11 cellular contexts compared by ENCODE assay signal in the genomic region with DNA sequence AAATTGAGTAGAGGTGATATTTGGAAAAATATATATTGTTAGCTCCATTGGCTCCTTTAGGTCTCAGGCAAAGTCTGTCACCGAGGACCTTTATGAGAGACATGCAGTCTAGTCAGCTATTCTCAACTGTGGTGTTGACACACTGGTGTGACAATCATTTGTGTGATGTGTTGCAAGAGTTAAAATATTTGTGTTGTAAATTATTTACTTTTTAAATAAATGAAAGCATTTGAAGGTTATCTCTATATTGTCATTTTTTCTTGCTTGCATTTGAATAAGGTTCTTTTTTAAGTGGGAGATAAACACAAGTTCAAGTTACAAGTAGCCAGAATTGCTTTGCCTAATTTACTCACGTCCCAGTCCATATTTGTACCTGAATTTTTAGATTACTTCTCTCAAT. TPM values are rescaled to one million over a fixed set of nuclear protein-coding genes. Genes with fewer than 3 reads are reported as not detected.
DNase-seq lines count a peak whose midpoint lies in the region; ATAC-seq and TF ChIP-seq lines count a peak whose summit lies in the region.
"Had no signal": no experiment of that assay in that cellular context is flagged by ENCODE, and none has a peak within 500 bp of the region (broad histone marks: within the 10 kb centered on the region; RNA-seq: fewer than 3 reads in every experiment).

No MANE protein-coding gene starts in this region.

- peaks cover 68 to 87% of the 10 kb centered on the region in 2 donors for H3K36me3 Mint-ChIP-seq in stimulated activated naive B cell treated with anti-CD40 and anti-IgM and Interleukin-4, amounts not matched to agents 10 μg/mL and 1 μg/mL and 100 μg/mL, for 72 hours

- no peaks in the 10 kb centered on the region for H3K36me3 ChIP-seq in SK-N-SH (replicated peaks in 1 of 2; ENCODE audit: control insufficient read depth in 1 of 2, insufficient read depth in 2 of 2, low read length in 1 of 2)
- H3K36me3 ChIP-seq in OCI-LY1 (ENCODE audit: insufficient read depth, low read length), result peaks cover 87% of the 10 kb centered on the region
- H3K36me3 ChIP-seq in duodenal mucosa (ENCODE audit: control insufficient read depth in 1 of 2, insufficient read depth in 2 of 2, low read length in 2 of 2), result no peaks in the 10 kb centered on the region
- H3K36me3 ChIP-seq in PC-3 (ENCODE audit: low read depth, low read length), result no peaks in the 10 kb centered on the region
- H3K36me3 ChIP-seq: tibial artery had no signal

- no peak overlapping the region for H3K9ac ChIP-seq in SK-N-SH
- peak overlapping the region; percentile 91 for H3K9ac ChIP-seq in OCI-LY1 (ENCODE audit: low read length)
- peak overlapping the region in 1 of 2 donors; percentile 22 for H3K9ac ChIP-seq in duodenal mucosa (ENCODE audit: low read depth in 1 of 2, low read length in 2 of 2)
- no peak overlapping the region for H3K9ac ChIP-seq in PC-3 (ENCODE audit: low read length)

- H3K4me3 ChIP-seq in SK-N-SH (ENCODE audit: low read depth in 2 of 2, low read length in 1 of 2), result no peak overlapping the region
- H3K4me3 ChIP-seq in OCI-LY1 (ENCODE audit: low read depth, low read length, poor library complexity, severe bottlenecking), result peak overlapping the region; percentile 81
- H3K4me3 ChIP-seq in duodenal mucosa (ENCODE audit: low read depth in 1 of 2, low read length in 2 of 2), result peak overlapping the region; percentile 10 to 11
- H3K4me3 ChIP-seq in PC-3 (ENCODE audit: low read length), result no peak overlapping the region
- H3K4me3 ChIP-seq: tibial artery had no signal

- no peak overlapping the region for H3K27ac ChIP-seq in SK-N-SH (ENCODE audit: low read depth in 2 of 2, low read length in 1 of 2)
- H3K27ac ChIP-seq in OCI-LY1 (ENCODE audit: low read depth, low read length, poor library complexity, severe bottlenecking), result peak overlapping the region; percentile 89
- no peak overlapping the region for H3K27ac ChIP-seq in duodenal mucosa (ENCODE audit: low read depth, low read length)
- H3K27ac ChIP-seq in PC-3 (ENCODE audit: low read length), result no peak overlapping the region
- H3K27ac ChIP-seq: tibial artery had no signal

- intact Hi-C loops in PC-3 (cut with micrococcal nuclease), result loop anchor here (5.0 kb wide), 1 partner anchor 37 kb away; no protein-coding TSS in a partner anchor

- peaks cover 4 to 19% of the 10 kb centered on the region in 2 experiments; a peak in 3 of 4 replicates for H3K4me1 ChIP-seq in SK-N-SH (ENCODE audit: control insufficient read depth in 1 of 2, insufficient read depth in 2 of 2, low read depth in 1 of 2, low read length in 1 of 2)
- peaks cover 46% of the 10 kb centered on the region for H3K4me1 ChIP-seq in OCI-LY1 (ENCODE audit: insufficient read depth, low read length, severe bottlenecking)
- peaks cover 8 to 16% of the 10 kb centered on the region in 2 donors for H3K4me1 ChIP-seq in duodenal mucosa (ENCODE audit: control insufficient read depth in 1 of 2, insufficient read depth in 2 of 2, low read length in 2 of 2)
- peaks cover 9% of the 10 kb centered on the region for H3K4me1 ChIP-seq in PC-3 (ENCODE audit: insufficient read depth, low read length)

- H3F3A ChIP-seq in SK-N-SH (replicated peaks; ENCODE audit: insufficient read depth) (peaks cover 8% of the 10 kb centered on the region), OCI-LY1 (ENCODE audit: insufficient read depth, low read length) (no peaks in the 10 kb centered on the region), PC-3 (ENCODE audit: low read length, unreplicated experiment) (no peaks in the 10 kb centered on the region)

- POLR2A ChIA-PET in SK-N-SH (lab: Yijun Ruan, JAX), result no interaction called here
- POLR2A ChIA-PET in PC-3 (lab: Charles Lee; ENCODE audit: unreplicated experiment), result no interaction called here

- TF ChIP-seq RAD21 in SK-N-SH (IDR thresholded peaks at IDR 0.05; ENCODE audit: low read length), result no peak

- TF ChIP-seq EP300 in SK-N-SH (IDR thresholded peaks at IDR 0.05; ENCODE audit: borderline replicate concordance in 1 of 2, low read depth in 1 of 2, low read length in 1 of 2), result no peak

- H2AFZ ChIP-seq in SK-N-SH (ENCODE audit: low read depth) (no peak overlapping the region), OCI-LY1 (ENCODE audit: low read length) (no peak overlapping the region), PC-3 (ENCODE audit: low read length) (no peak overlapping the region)

- TF ChIP-seq CTCF in SK-N-SH (IDR thresholded peaks at IDR 0.05) (no peak), OCI-LY1 (IDR thresholded peaks at IDR 0.05; ENCODE audit: low read length) (no peak), PC-3 (conservative IDR thresholded peaks at IDR 0.05; ENCODE audit: low read depth, low read length) (no peak)

- no TSS peak for BruUV-seq in PC-3 (replicated peaks; lab: Mats Ljungman, UMichigan)

- H3K27me3 Mint-ChIP-seq in stimulated activated naive B cell treated with anti-CD40 and anti-IgM and Interleukin-4, amounts not matched to agents 10 μg/mL and 1 μg/mL and 100 μg/mL, for 72 hours, result peaks cover 0 to 10% of the 10 kb centered on the region in 2 donors

- 77% methylated on average over 2 of the region's 2 CpGs for WGBS in SK-N-SH (ENCODE audit: low lambda C conversion rate)

- DNase-seq in SK-N-SH, result no peak
- no peak for DNase-seq in stimulated activated naive B cell treated with anti-CD40 and anti-IgM and Interleukin-4, amounts not matched to agents 10 μg/mL and 1 μg/mL and 100 μg/mL, for 72 hours
- DNase-seq in PC-3, result no peak
- DNase-seq: left colon, NCI-H1930, tibial artery had no signal

- H3K79me2 ChIP-seq in SK-N-SH (ENCODE audit: insufficient read depth) (peaks cover 48% of the 10 kb centered on the region), OCI-LY1 (ENCODE audit: insufficient read depth, low read length) (peaks cover 91% of the 10 kb centered on the region), PC-3 (ENCODE audit: low read length) (peaks cover 65% of the 10 kb centered on the region)

- CTCF ChIA-PET in SK-N-SH (lab: Yijun Ruan, JAX) (no interaction called here), PC-3 (lab: Charles Lee) (no interaction called here)

- H3K4me3 Mint-ChIP-seq in stimulated activated naive B cell treated with anti-CD40 and anti-IgM and Interleukin-4, amounts not matched to agents 10 μg/mL and 1 μg/mL and 100 μg/mL, for 72 hours, result peak overlapping the region; percentile 84 to 88

- H3K9me3 ChIP-seq in SK-N-SH (no peaks in the 10 kb centered on the region), OCI-LY1 (ENCODE audit: low read length) (no peaks in the 10 kb centered on the region), duodenal mucosa (ENCODE audit: control insufficient read depth in 1 of 2, low read length in 2 of 2) (no peaks in the 10 kb centered on the region), PC-3 (ENCODE audit: low read length) (no peaks in the 10 kb centered on the region)
- H3K9me3 ChIP-seq: tibial artery had no signal

- peak overlapping the region; percentile 99 for H3K27ac Mint-ChIP-seq in stimulated activated naive B cell treated with anti-CD40 and anti-IgM and Interleukin-4, amounts not matched to agents 10 μg/mL and 1 μg/mL and 100 μg/mL, for 72 hours

- H3K4me2 ChIP-seq in SK-N-SH (peak overlapping the region; percentile 80; the same call in 1 of the 2 replicates), OCI-LY1 (ENCODE audit: low read length) (peak overlapping the region; percentile 96), PC-3 (ENCODE audit: low read length) (no peak overlapping the region)

- peaks cover 2 to 3% of the 10 kb centered on the region in 2 donors for H3K9me3 Mint-ChIP-seq in stimulated activated naive B cell treated with anti-CD40 and anti-IgM and Interleukin-4, amounts not matched to agents 10 μg/mL and 1 μg/mL and 100 μg/mL, for 72 hours

- H3K27me3 ChIP-seq in SK-N-SH (ENCODE audit: insufficient read depth) (no peaks in the 10 kb centered on the region), OCI-LY1 (ENCODE audit: insufficient read depth, low read length) (no peaks in the 10 kb centered on the region), duodenal mucosa (ENCODE audit: control insufficient read depth in 1 of 2, insufficient read depth in 2 of 2, low read length in 2 of 2) (no peaks in the 10 kb centered on the region), PC-3 (ENCODE audit: low read length) (no peaks in the 10 kb centered on the region)
- H3K27me3 ChIP-seq: tibial artery had no signal

- H4K20me1 ChIP-seq in SK-N-SH (ENCODE audit: insufficient read depth) (0 out of 2 replicates have a peak, but pooled peaks cover 4% of the 10 kb centered on the region), OCI-LY1 (ENCODE audit: insufficient read depth, low read length) (0 out of 2 replicates have a peak, but pooled peaks cover 2% of the 10 kb centered on the region), PC-3 (ENCODE audit: low read length) (peaks cover 45% of the 10 kb centered on the region)

- ATAC-seq in SK-N-SH treated with all-trans-retinoic acid at 6 μM for 48 hours (no peak), HG03175 (IDR thresholded peaks at IDR 0.05; ENCODE audit: unreplicated experiment) (no peak), GM19467 (IDR thresholded peaks at IDR 0.05; ENCODE audit: unreplicated experiment) (no peak), PC-3 (no peak)
- ATAC-seq in stimulated activated naive B cell treated with anti-CD40 and anti-IgM and Interleukin-4, amounts not matched to agents 10 μg/mL and 1 μg/mL and 100 μg/mL, for 72 hours (replicated peaks), result no peak
- ATAC-seq: left colon had no signal

- H3K9me2 ChIP-seq in SK-N-SH (no peaks in the 10 kb centered on the region), OCI-LY1 (ENCODE audit: low read depth, low read length) (no peaks in the 10 kb centered on the region), PC-3 (replicated peaks; ENCODE audit: low read length) (no peaks in the 10 kb centered on the region)

- peaks cover 24 to 41% of the 10 kb centered on the region in 2 donors for H3K4me1 Mint-ChIP-seq in stimulated activated naive B cell treated with anti-CD40 and anti-IgM and Interleukin-4, amounts not matched to agents 10 μg/mL and 1 μg/mL and 100 μg/mL, for 72 hours

TF ChIP-seq in SK-N-SH, 30 proteins besides CTCF, POLR2A, EP300 and RAD21 (continues in another document):
- no peak for TF ChIP-seq TEAD4 (IDR thresholded peaks at IDR 0.05; ENCODE audit: borderline replicate concordance, insufficient read depth)

TF ChIP-seq in SK-N-SH treated with all-trans-retinoic acid at 6 μM for 48 hours, 23 proteins besides CTCF, POLR2A, EP300 and RAD21:
- no peak for TF ChIP-seq TCF4 (CRISPR knock-in tag; IDR thresholded peaks at IDR 0.05; ENCODE audit: borderline replicate concordance)
- TF ChIP-seq TOX (CRISPR knock-in tag; IDR thresholded peaks at IDR 0.05; ENCODE audit: borderline replicate concordance), result no peak
- TF ChIP-seq CSDC2 (CRISPR knock-in tag; IDR thresholded peaks at IDR 0.05), result no peak
- TF ChIP-seq OSR1 (CRISPR knock-in tag; IDR thresholded peaks at IDR 0.05), result no peak
- no peak for TF ChIP-seq ZNF565 (CRISPR knock-in tag; conservative IDR thresholded peaks at IDR 0.05; ENCODE audit: low read depth)
TF ChIP-seq in SK-N-SH treated with all-trans-retinoic acid at 6 μM for 48 hours: peak in this region for 0.

RNA-seq across cellular contexts. Expression of a gene that starts 4.3 kb away (rescaled TPM):
- 0.59 and 0.96 TPM in 2 replicates for polyA plus RNA-seq in SK-N-SH (2012; rRNA removed)
- 0.75 and 0.82 TPM in 2 replicates for polyA plus RNA-seq in SK-N-SH (2012; cell fraction: cytosol; rRNA removed)
- 1.2 and 1.6 TPM in 2 replicates for polyA plus RNA-seq in SK-N-SH (2012; cell fraction: nucleus; rRNA removed)
- total RNA-seq in PC-3 (2014; rRNA removed), result 7.3 and 8.9 TPM in 2 replicates

Comparison
In these comparisons a context has a peak if more than half of its experiments do, and no peak if none do; other contexts are left out.
1. H3K4me3 ChIP-seq: peak in OCI-LY1 (single experiment) and duodenal mucosa (2 of 2); none in SK-N-SH (0 of 2) and PC-3 (single experiment).